In genomic region chr1:25858494-25858893, GRCh38 we compare ENCODE assay signal across 8 cellular contexts. TPM values are rescaled to one million over a fixed set of nuclear protein-coding genes. Genes with fewer than 3 reads are reported as not detected.
DNase-seq lines count a peak whose midpoint lies in the region; ATAC-seq and TF ChIP-seq lines count a peak whose summit lies in the region.

No MANE protein-coding gene starts in this region.

- H3K27me3 ChIP-seq in CD4-positive, CD25-positive, alpha-beta regulatory T cell (ENCODE audit: control insufficient read depth, insufficient read depth, low read length), result no peaks in the 10 kb centered on the region
- H3K27me3 ChIP-seq in mucosa of stomach (ENCODE audit: control insufficient read depth, insufficient read depth, low read length) (no peaks in the 10 kb centered on the region), transverse colon (no peaks in the 10 kb centered on the region)

- H3K36me3 Mint-ChIP-seq in CD4-positive, CD25-positive, alpha-beta regulatory T cell, result no peaks in the 10 kb centered on the region

- no peak for ATAC-seq in CD4-positive, CD25-positive, alpha-beta regulatory T cell (ENCODE audit: low read depth in 2 of 2)
- no peak for ATAC-seq in HG02870 (IDR thresholded peaks at IDR 0.05; ENCODE audit: unreplicated experiment)

- H3K9me3 Mint-ChIP-seq in CD4-positive, CD25-positive, alpha-beta regulatory T cell, result no peaks in the 10 kb centered on the region

- in situ Hi-C loops in astrocyte of the cerebellum (cut with HindIII; ENCODE audit: low sequenced_read_pairs), result no loop called here
- in situ Hi-C loops in transverse colon (cut with MboI; ENCODE audit: low pct_ligation_motif_present in 1 of 4, low pct_unique_long_range_greater_than_20kb in 1 of 4, low sequenced_read_pairs in 3 of 4), result no loop called here

- peak overlapping the region; percentile 77 for H3K9ac ChIP-seq in mucosa of stomach (ENCODE audit: low read length)

- TF ChIP-seq CTCF in astrocyte of the cerebellum (IDR thresholded peaks at IDR 0.05; ENCODE audit: low read depth, low read length, missing control alignments) (no peak), transverse colon (IDR thresholded peaks at IDR 0.05) (no peak)

- H3K36me3 ChIP-seq in CD4-positive, CD25-positive, alpha-beta regulatory T cell (ENCODE audit: control insufficient read depth, insufficient read depth, low read length), result no peaks in the 10 kb centered on the region
- H3K36me3 ChIP-seq in mucosa of stomach (ENCODE audit: control insufficient read depth, insufficient read depth, low read length) (no peaks in the 10 kb centered on the region), transverse colon (no peaks in the 10 kb centered on the region)

- peak overlapping the region; percentile 80 to 97 (median 93) for H3K4me3 Mint-ChIP-seq in CD4-positive, CD25-positive, alpha-beta regulatory T cell

- H3K27ac ChIP-seq in CD4-positive, CD25-positive, alpha-beta regulatory T cell (ENCODE audit: insufficient read depth, low read length, poor library complexity, severe bottlenecking), result no peak overlapping the region
- peak overlapping the region in 1 of 4 donors; percentile 73 for H3K27ac ChIP-seq in transverse colon

- H3K4me1 Mint-ChIP-seq in CD4-positive, CD25-positive, alpha-beta regulatory T cell, result peaks cover 9 to 27% (median 12%) of the 10 kb centered on the region in 4 donors

- peaks cover 15% of the 10 kb centered on the region for H3K4me1 ChIP-seq in CD4-positive, CD25-positive, alpha-beta regulatory T cell (ENCODE audit: control insufficient read depth, insufficient read depth, low read length, poor library complexity, severe bottlenecking)
- H3K4me1 ChIP-seq in mucosa of stomach (ENCODE audit: control insufficient read depth, insufficient read depth, low read length), result peaks cover 5% of the 10 kb centered on the region
- H3K4me1 ChIP-seq in transverse colon, result peaks cover 6 to 26% (median 16%) of the 10 kb centered on the region in 4 donors

- H3K9me3 ChIP-seq in CD4-positive, CD25-positive, alpha-beta regulatory T cell (ENCODE audit: control insufficient read depth in 2 of 2, low read length in 2 of 2), result no peaks in the 10 kb centered on the region
- H3K9me3 ChIP-seq in mucosa of stomach (ENCODE audit: control insufficient read depth, low read length) (no peaks in the 10 kb centered on the region), transverse colon (no peaks in the 10 kb centered on the region)

- TF ChIP-seq EP300 in transverse colon (IDR thresholded peaks at IDR 0.05; ENCODE audit: low read depth), result no peak

- peak overlapping the region; percentile 75 for H3K4me3 ChIP-seq in CD4-positive, CD25-positive, alpha-beta regulatory T cell (ENCODE audit: low read depth, low read length)
- H3K4me3 ChIP-seq in Jurkat, Clone E6-1 (ENCODE audit: low read length), result peak overlapping the region; percentile 95
- H3K4me3 ChIP-seq in astrocyte of the cerebellum (ENCODE audit: low read depth, low read length), result peak overlapping the region; percentile 68
- no peak overlapping the region for H3K4me3 ChIP-seq in mucosa of stomach (ENCODE audit: low read length)
- peak overlapping the region in 2 of 4 donors; percentile 43 to 64 for H3K4me3 ChIP-seq in transverse colon

- no peak for TF ChIP-seq POLR2A in transverse colon (IDR thresholded peaks at IDR 0.05)

- peak overlapping the region in 1 of 3 donors; percentile 60 for H3K27ac Mint-ChIP-seq in CD4-positive, CD25-positive, alpha-beta regulatory T cell

- no peaks in the 10 kb centered on the region for H3K27me3 Mint-ChIP-seq in CD4-positive, CD25-positive, alpha-beta regulatory T cell

- 32 to 59% methylated on average over 4 to 7 of the region's 7 CpGs for WGBS in transverse colon (ENCODE audit: low coverage in 1 of 2), 2 donors

- intact Hi-C loops in transverse colon (cut with DNase I; ENCODE audit: low total_unique reads), result no loop called here

- no peak for DNase-seq in CD4-positive, CD25-positive, alpha-beta regulatory T cell
- no peak for DNase-seq in Jurkat, Clone E6-1 (ENCODE audit: low read depth, low spot score)
- DNase-seq in astrocyte of the cerebellum (ENCODE audit: low read depth), result no peak
- DNase-seq in hypothalamus (lab: John Stamatoyannopoulos, UW), result no peak
- no peak for DNase-seq in activated CD4-positive, alpha-beta T cell treated with anti-CD3 and anti-CD28 coated beads, Interleukin-2, amount 50 U/mL, for 48 hours
- DNase-seq in transverse colon, result no peak

RNA-seq across cellular contexts. Expression of gene AUNIP, which starts 0.8 kb away (rescaled TPM):
- total RNA-seq in CD4-positive, CD25-positive, alpha-beta regulatory T cell, result not detected
- polyA plus RNA-seq in CD4-positive, CD25-positive, alpha-beta regulatory T cell, result under 1 TPM in 3 of 4 donors, not detected in 1; 0.15 to 0.26 (median 0.20) TPM
- polyA plus RNA-seq in Jurkat, Clone E6-1 (2012; ENCODE audit: insufficient read depth, insufficient read length), result 11.0 TPM
- total RNA-seq in transverse colon, result under 1 TPM in 1 of 4 donors, not detected in 3; 0.41 TPM

RNA-seq across cellular contexts. Expression of gene PAQR7, which starts 17.0 kb away (rescaled TPM):
- 1.6 TPM for total RNA-seq in CD4-positive, CD25-positive, alpha-beta regulatory T cell
- under 1 TPM in 2 of 4 donors, not detected in 2; 0.24 to 0.42 TPM for polyA plus RNA-seq in CD4-positive, CD25-positive, alpha-beta regulatory T cell
- 3.7 TPM for polyA plus RNA-seq in Jurkat, Clone E6-1 (2012; ENCODE audit: insufficient read depth, insufficient read length)
- total RNA-seq in transverse colon, result 1 to 10 TPM in 3 of 4 donors, not detected in 1; 2.0 to 2.4 (median 2.4) TPM

RNA-seq across cellular contexts. Expression of gene MTFR1L, which starts 38.7 kb away (rescaled TPM):
- total RNA-seq in CD4-positive, CD25-positive, alpha-beta regulatory T cell, result 32.9 TPM
- 10 to 100 TPM; 29.7 to 56.1 (median 32.4) TPM for polyA plus RNA-seq in CD4-positive, CD25-positive, alpha-beta regulatory T cell
- 35.1 TPM for polyA plus RNA-seq in Jurkat, Clone E6-1 (2012; ENCODE audit: insufficient read depth, insufficient read length)
- 100 to 1,000 TPM in 1 of 4 donors, 10 to 100 TPM in 3; 73.2 to 125 (median 93.6) TPM for total RNA-seq in transverse colon

RNA-seq across cellular contexts. Expression of gene STMN1, which starts 47.7 kb away (rescaled TPM):
- 44.9 TPM for total RNA-seq in CD4-positive, CD25-positive, alpha-beta regulatory T cell
- 100 to 1,000 TPM; 167 to 242 (median 197) TPM for polyA plus RNA-seq in CD4-positive, CD25-positive, alpha-beta regulatory T cell
- 1,646 TPM for polyA plus RNA-seq in Jurkat, Clone E6-1 (2012; ENCODE audit: insufficient read depth, insufficient read length)
- 10 to 100 TPM in 3 of 4 donors, 1 to 10 TPM in 1; 6.4 to 24.3 (median 16.5) TPM for total RNA-seq in transverse colon

RNA-seq across cellular contexts. Expression of gene SELENON, which starts 58.5 kb away (rescaled TPM):
- total RNA-seq in CD4-positive, CD25-positive, alpha-beta regulatory T cell, result 19.2 TPM
- polyA plus RNA-seq in CD4-positive, CD25-positive, alpha-beta regulatory T cell, result 1 to 10 TPM; 1.2 to 2.7 (median 2.0) TPM
- 9.8 TPM for polyA plus RNA-seq in Jurkat, Clone E6-1 (2012; ENCODE audit: insufficient read depth, insufficient read length)
- 10 to 100 TPM; 17.1 to 68.1 (median 24.4) TPM for total RNA-seq in transverse colon
